In the genomic region with DNA sequence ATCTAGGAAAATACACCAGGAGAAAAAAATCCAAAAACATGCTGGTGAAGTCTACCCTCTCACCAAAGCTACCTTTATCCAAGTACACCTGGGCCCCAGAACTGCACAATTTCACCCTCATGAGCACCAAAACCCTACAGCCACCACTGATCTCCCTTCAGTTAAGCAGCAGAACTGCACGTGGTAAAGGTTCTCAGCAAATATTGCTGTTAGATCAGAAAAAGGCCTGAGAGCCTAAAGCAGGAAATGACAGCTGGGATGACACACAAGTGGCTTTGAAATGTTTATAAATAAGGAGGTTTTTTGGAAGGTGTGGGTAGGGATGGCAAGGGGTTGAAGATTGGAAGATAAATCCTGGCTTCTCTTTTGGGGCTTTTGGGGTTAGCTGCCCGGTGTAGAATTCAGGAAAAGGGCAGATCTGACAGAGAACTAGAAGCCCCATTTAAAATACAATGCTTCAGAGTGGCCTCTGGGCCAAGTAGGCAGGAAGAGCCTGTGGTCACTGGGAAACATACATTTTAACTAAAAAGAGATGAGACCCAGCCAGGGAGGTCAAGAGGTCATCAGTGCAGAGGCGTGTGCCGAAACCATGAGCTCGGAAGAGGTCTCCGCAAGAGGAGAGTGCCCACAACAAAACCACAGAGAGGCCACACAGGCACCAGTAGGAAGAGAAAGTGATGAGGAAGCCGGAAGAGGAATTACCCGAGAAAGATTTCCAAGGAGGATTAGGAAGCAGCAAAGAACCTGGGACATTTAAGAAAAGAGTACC, we compare ENCODE assay signal across 18 cellular contexts.
DNase-seq lines count a peak whose midpoint lies in the region; ATAC-seq and TF ChIP-seq lines count a peak whose summit lies in the region.
"Had no signal": no experiment of that assay in that cellular context is flagged by ENCODE, and none has a peak within 500 bp of the region (broad histone marks: within the 10 kb centered on the region; RNA-seq: fewer than 3 reads in every experiment).

No MANE protein-coding gene starts in this region.

- no peaks in the 10 kb centered on the region for H3K27me3 Mint-ChIP-seq in CD4-positive, alpha-beta T cell
- H3K27me3 Mint-ChIP-seq in activated naive CD8-positive, alpha-beta T cell treated with anti-CD3 and anti-CD28 coated beads, Interleukin-2, amount 50 U/mL, for 24 hours = no peaks in the 10 kb centered on the region
- H3K27me3 Mint-ChIP-seq in progenitor cell of endocrine pancreas = no peaks in the 10 kb centered on the region
- H3K27me3 Mint-ChIP-seq: dendritic cell treated with granulocyte-macrophage colony-stimulating factor and Interleukin-4, amounts not matched to agents 40 ng/mL and 50 ng/mL, for 4 days; naive thymus-derived CD4-positive, alpha-beta T cell; stimulated activated naive B cell treated with anti-CD40 and anti-IgM and Interleukin-4, amounts not matched to agents 10 μg/mL and 1 μg/mL and 100 μg/mL, for 72 hours had no signal

- POLR2A ChIA-PET in CD4-positive, alpha-beta T cell (lab: Charles Lee) = interaction anchor here (2.0 kb wide), 1 partner anchor 16 kb away, joined by 7 read pairs; no protein-coding TSS in a partner anchor

- TF ChIP-seq CTCF in CD4-positive, alpha-beta T cell (IDR thresholded peaks at IDR 0.05) = no peak
- no peak for TF ChIP-seq CTCF in progenitor cell of endocrine pancreas (IDR thresholded peaks at IDR 0.05; ENCODE audit: unreplicated experiment)

- no peaks in the 10 kb centered on the region for H3K9me3 ChIP-seq in CD4-positive, alpha-beta T cell (ENCODE audit: control insufficient read depth, low read length)
- H3K9me3 ChIP-seq: tibial artery had no signal

- H3K27ac ChIP-seq in CD4-positive, alpha-beta T cell (ENCODE audit: low read depth, low read length) = no peak overlapping the region
- H3K27ac ChIP-seq: tibial artery had no signal

- no peak for DNase-seq in CD4-positive, alpha-beta T cell
- DNase-seq in EH (ENCODE audit: low read depth) (peak; percentile 19), RPMI8226 (peak; percentile 26), progenitor cell of endocrine pancreas (ENCODE audit: low spot score, unreplicated experiment) (no peak), NCI-H1105 (lab: John Stamatoyannopoulos, UW) (no peak)
- no peak for DNase-seq in activated naive CD8-positive, alpha-beta T cell treated with anti-CD3 and anti-CD28 coated beads, Interleukin-2, amount 50 U/mL, for 24 hours
- DNase-seq: activated CD4-positive, CD25-positive, alpha-beta regulatory T cell treated with anti-CD3 and anti-CD28 coated beads, Interleukin-2, amount 50 U/mL, for 72 hours; foreskin melanocyte; Karpas-422; kidney; mammary epithelial cell; naive thymus-derived CD4-positive, alpha-beta T cell; OCI-M1; SIG-M5; stimulated activated naive B cell treated with anti-CD40 and anti-IgM and Interleukin-4, amounts not matched to agents 10 μg/mL and 1 μg/mL and 100 μg/mL, for 72 hours; tibial artery had no signal

- H3K27ac Mint-ChIP-seq in CD4-positive, alpha-beta T cell = peak overlapping the region; percentile 62
- peak overlapping the region; percentile 9 for H3K27ac Mint-ChIP-seq in activated naive CD8-positive, alpha-beta T cell treated with anti-CD3 and anti-CD28 coated beads, Interleukin-2, amount 50 U/mL, for 24 hours
- H3K27ac Mint-ChIP-seq in progenitor cell of endocrine pancreas = no peak overlapping the region
- H3K27ac Mint-ChIP-seq: dendritic cell treated with granulocyte-macrophage colony-stimulating factor and Interleukin-4, amounts not matched to agents 40 ng/mL and 50 ng/mL, for 4 days; stimulated activated naive B cell treated with anti-CD40 and anti-IgM and Interleukin-4, amounts not matched to agents 10 μg/mL and 1 μg/mL and 100 μg/mL, for 72 hours had no signal

- CTCF ChIA-PET in CD4-positive, alpha-beta T cell (lab: Charles Lee) = no interaction called here

- peaks cover 24% of the 10 kb centered on the region for H3K4me1 Mint-ChIP-seq in CD4-positive, alpha-beta T cell (ENCODE audit: low read depth)
- H3K4me1 Mint-ChIP-seq in activated naive CD8-positive, alpha-beta T cell treated with anti-CD3 and anti-CD28 coated beads, Interleukin-2, amount 50 U/mL, for 24 hours = peaks cover 22% of the 10 kb centered on the region
- no peaks in the 10 kb centered on the region for H3K4me1 Mint-ChIP-seq in progenitor cell of endocrine pancreas (ENCODE audit: low read depth)
- H3K4me1 Mint-ChIP-seq: stimulated activated naive B cell treated with anti-CD40 and anti-IgM and Interleukin-4, amounts not matched to agents 10 μg/mL and 1 μg/mL and 100 μg/mL, for 72 hours had no signal

- H3K36me3 Mint-ChIP-seq in CD4-positive, alpha-beta T cell (ENCODE audit: low read depth) = no peaks in the 10 kb centered on the region
- no peaks in the 10 kb centered on the region for H3K36me3 Mint-ChIP-seq in activated naive CD8-positive, alpha-beta T cell treated with anti-CD3 and anti-CD28 coated beads, Interleukin-2, amount 50 U/mL, for 24 hours (ENCODE audit: low read depth)
- no peaks in the 10 kb centered on the region for H3K36me3 Mint-ChIP-seq in progenitor cell of endocrine pancreas (ENCODE audit: insufficient read depth)
- H3K36me3 Mint-ChIP-seq: stimulated activated naive B cell treated with anti-CD40 and anti-IgM and Interleukin-4, amounts not matched to agents 10 μg/mL and 1 μg/mL and 100 μg/mL, for 72 hours had no signal

- H3K9me3 Mint-ChIP-seq in CD4-positive, alpha-beta T cell = peaks cover 2% of the 10 kb centered on the region
- H3K9me3 Mint-ChIP-seq in activated naive CD8-positive, alpha-beta T cell treated with anti-CD3 and anti-CD28 coated beads, Interleukin-2, amount 50 U/mL, for 24 hours = peaks cover 7% of the 10 kb centered on the region
- no peaks in the 10 kb centered on the region for H3K9me3 Mint-ChIP-seq in progenitor cell of endocrine pancreas (ENCODE audit: low read depth)

- H3K4me3 Mint-ChIP-seq in CD4-positive, alpha-beta T cell = peak overlapping the region; percentile 7
- no peak overlapping the region for H3K4me3 Mint-ChIP-seq in activated naive CD8-positive, alpha-beta T cell treated with anti-CD3 and anti-CD28 coated beads, Interleukin-2, amount 50 U/mL, for 24 hours
- H3K4me3 Mint-ChIP-seq in progenitor cell of endocrine pancreas (ENCODE audit: low read depth) = no peak overlapping the region
- H3K4me3 Mint-ChIP-seq: dendritic cell treated with granulocyte-macrophage colony-stimulating factor and Interleukin-4, amounts not matched to agents 40 ng/mL and 50 ng/mL, for 4 days; stimulated activated naive B cell treated with anti-CD40 and anti-IgM and Interleukin-4, amounts not matched to agents 10 μg/mL and 1 μg/mL and 100 μg/mL, for 72 hours had no signal

- ATAC-seq in CD4-positive, alpha-beta T cell (ENCODE audit: poor library complexity) = peak; percentile 37
- ATAC-seq in activated naive CD8-positive, alpha-beta T cell treated with anti-CD3 and anti-CD28 coated beads, Interleukin-2, amount 50 U/mL, for 24 hours = no peak
- ATAC-seq in HG03342 (IDR thresholded peaks at IDR 0.05; ENCODE audit: unreplicated experiment) = no peak
- ATAC-seq: naive thymus-derived CD4-positive, alpha-beta T cell; stimulated activated naive B cell treated with anti-CD40 and anti-IgM and Interleukin-4, amounts not matched to agents 10 μg/mL and 1 μg/mL and 100 μg/mL, for 72 hours had no signal

- intact Hi-C loops in CD4-positive, alpha-beta T cell (cut with DNase I, micrococcal nuclease) = no loop called here

- H3K27me3 ChIP-seq in CD4-positive, alpha-beta T cell (ENCODE audit: control insufficient read depth, insufficient read depth, low read length) = no peaks in the 10 kb centered on the region
- H3K27me3 ChIP-seq: tibial artery had no signal

Comparison
In these comparisons a context has a peak if more than half of its experiments do, and no peak if none do; other contexts are left out.
1. DNase-seq: peak in EH (single experiment) and RPMI8226 (single experiment); none in CD4-positive, alpha-beta T cell (0 of 10), activated naive CD8-positive, alpha-beta T cell treated with anti-CD3 and anti-CD28 coated beads, Interleukin-2, amount 50 U/mL, for 24 hours (single experiment), progenitor cell of endocrine pancreas (single experiment) and NCI-H1105 (single experiment).